ENCODE assay signal across 7 cellular contexts in genomic region chr1:53694718-53695091, GRCh38. TPM values are rescaled to one million over a fixed set of nuclear protein-coding genes. Genes with fewer than 3 reads are reported as not detected.
"Had no signal": no experiment of that assay in that cellular context is flagged by ENCODE, and none has a peak within 500 bp of the region (broad histone marks: within the 10 kb centered on the region; RNA-seq: fewer than 3 reads in every experiment).

No MANE protein-coding gene starts in this region.

- H3K4me3 Mint-ChIP-seq: GM23338 had no signal

- H3K4me1 ChIP-seq: HAP-1 had no signal

- ATAC-seq: HCT116 had no signal

- DNase-seq: IMR-90, KG1 had no signal

- H3K27ac Mint-ChIP-seq: GM23338 had no signal

- H3K4me3 ChIP-seq: GM23338, HAP-1, K562 had no signal

- H3K4me2 ChIP-seq: GM23338 had no signal

- H3K9me3 ChIP-seq: HAP-1 had no signal

- H3K36me3 ChIP-seq: HAP-1 had no signal

- H3K9me3 Mint-ChIP-seq: GM23338 had no signal

RNA-seq across cellular contexts. Expression of gene GLIS1, which starts 44.3 kb away (rescaled TPM):
- total RNA-seq: HT-29, K562 had no signal
- polyA plus RNA-seq: K562 had no signal
